ENCODE assay signal across 16 cellular contexts in the genomic region with DNA sequence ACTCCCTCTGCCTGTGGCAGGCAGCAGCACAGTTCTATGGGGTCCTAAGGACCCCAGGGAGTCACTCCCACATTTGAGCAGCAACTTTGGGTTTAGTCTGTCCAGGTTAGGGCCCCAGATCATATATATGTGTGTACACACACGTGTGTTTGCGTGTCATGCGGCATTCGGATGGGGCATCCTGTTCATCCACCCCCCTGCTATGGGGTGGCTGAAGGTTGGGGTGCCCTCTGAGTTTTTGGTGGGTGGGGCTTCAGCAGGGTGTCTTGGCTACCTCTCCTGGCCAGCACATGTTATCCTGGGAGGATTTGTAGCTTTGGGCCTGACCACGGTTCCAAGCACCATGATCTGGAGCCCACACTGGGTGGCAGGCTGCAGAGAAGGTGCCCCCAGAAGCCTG.
DNase-seq lines count a peak whose midpoint lies in the region; ATAC-seq, FAIRE-seq and TF ChIP-seq lines count a peak whose summit lies in the region.
"Had no signal": no experiment of that assay in that cellular context is flagged by ENCODE, and none has a peak within 500 bp of the region (broad histone marks: within the 10 kb centered on the region; RNA-seq: fewer than 3 reads in every experiment).

No MANE protein-coding gene starts in this region.

- no peaks in the 10 kb centered on the region for H3K9me3 ChIP-seq in CD4-positive, CD25-positive, alpha-beta regulatory T cell (ENCODE audit: control insufficient read depth in 2 of 2, low read length in 2 of 2)
- no peaks in the 10 kb centered on the region for H3K9me3 ChIP-seq in neural progenitor cell (ENCODE audit: low read depth)
- H3K9me3 ChIP-seq in right cardiac atrium (ENCODE audit: control insufficient read depth, low read length): no peaks in the 10 kb centered on the region
- H3K9me3 ChIP-seq: ovary, suprapubic skin had no signal

- intact Hi-C loops in right cardiac atrium (cut with DNase I): no loop called here

- DNase-seq in CD4-positive, CD25-positive, alpha-beta regulatory T cell: no peak
- no peak for DNase-seq in GM12892 (ENCODE audit: insufficient read length)
- DNase-seq in activated naive CD8-positive, alpha-beta T cell treated with anti-CD3 and anti-CD28 coated beads, Interleukin-2, amount 50 U/mL, for 24 hours: no peak
- DNase-seq in neural progenitor cell (ENCODE audit: low spot score): no peak
- DNase-seq in NCI-H1105 (lab: John Stamatoyannopoulos, UW): no peak
- DNase-seq in right cardiac atrium: no peak
- DNase-seq: activated CD4-positive, CD25-positive, alpha-beta regulatory T cell treated with anti-CD3 and anti-CD28 coated beads, Interleukin-2, amount 50 U/mL, for 72 hours; activated gamma-delta T cell treated with Interleukin-2 at 50 U/mL for 16 hours; central memory CD4-positive, alpha-beta T cell; NCI-H187; NCI-H510A treated with DMSO at 0.1 percent for 48 hours; ovary had no signal

- no peak for TF ChIP-seq CTCF in neural progenitor cell (IDR thresholded peaks at IDR 0.05)

- H3K36me3 Mint-ChIP-seq in CD4-positive, CD25-positive, alpha-beta regulatory T cell: no peaks in the 10 kb centered on the region
- H3K36me3 Mint-ChIP-seq in activated naive CD8-positive, alpha-beta T cell treated with anti-CD3 and anti-CD28 coated beads, Interleukin-2, amount 50 U/mL, for 24 hours (ENCODE audit: low read depth): no peaks in the 10 kb centered on the region
- H3K36me3 Mint-ChIP-seq in neural progenitor cell: no peaks in the 10 kb centered on the region
- H3K36me3 Mint-ChIP-seq: mesothelial cell of epicardium had no signal

- 90% methylated on average over 5 of the region's 5 CpGs for WGBS in right cardiac atrium

- H2AFZ ChIP-seq in neural progenitor cell (replicated peaks): no peak overlapping the region

- H3K79me2 ChIP-seq in neural progenitor cell (ENCODE audit: low read depth): peaks cover 6% of the 10 kb centered on the region

- H3K36me3 ChIP-seq in CD4-positive, CD25-positive, alpha-beta regulatory T cell (ENCODE audit: control insufficient read depth, insufficient read depth, low read length): no peaks in the 10 kb centered on the region
- H3K36me3 ChIP-seq in neural progenitor cell: no peaks in the 10 kb centered on the region
- H3K36me3 ChIP-seq: ovary, suprapubic skin had no signal

- ATAC-seq in CD4-positive, CD25-positive, alpha-beta regulatory T cell (ENCODE audit: low read depth in 2 of 2): no peak
- ATAC-seq in activated naive CD8-positive, alpha-beta T cell treated with anti-CD3 and anti-CD28 coated beads, Interleukin-2, amount 50 U/mL, for 24 hours: no peak
- ATAC-seq in right cardiac atrium (no peak), GM18505 (IDR thresholded peaks at IDR 0.05; ENCODE audit: unreplicated experiment) (no peak)

- H3F3A ChIP-seq in neural progenitor cell (ENCODE audit: low read depth): peaks cover 16% of the 10 kb centered on the region

- H3K27ac Mint-ChIP-seq in CD4-positive, CD25-positive, alpha-beta regulatory T cell: peak overlapping the region; percentile 96 to 99 (median 96)
- H3K27ac Mint-ChIP-seq in activated naive CD8-positive, alpha-beta T cell treated with anti-CD3 and anti-CD28 coated beads, Interleukin-2, amount 50 U/mL, for 24 hours: peak overlapping the region; percentile 93
- H3K27ac Mint-ChIP-seq in neural progenitor cell: peak overlapping the region; percentile 79
- H3K27ac Mint-ChIP-seq: mesothelial cell of epicardium had no signal

- no peak overlapping the region for H3K4me2 ChIP-seq in neural progenitor cell

- peak overlapping the region; percentile 19 for H3K4me3 ChIP-seq in CD4-positive, CD25-positive, alpha-beta regulatory T cell (ENCODE audit: low read depth, low read length)
- H3K4me3 ChIP-seq in neural progenitor cell: no peak overlapping the region
- no peak overlapping the region for H3K4me3 ChIP-seq in right cardiac atrium (ENCODE audit: low read length)
- H3K4me3 ChIP-seq: ovary, suprapubic skin had no signal

- TF ChIP-seq POLR2A in GM12892 (IDR thresholded peaks at IDR 0.05; ENCODE audit: low read depth, low read length) (no peak), GM18505 (IDR thresholded peaks at IDR 0.05; ENCODE audit: borderline replicate concordance, extremely low read depth, insufficient read depth, insufficient read length) (no peak)

- H3K27ac ChIP-seq in CD4-positive, CD25-positive, alpha-beta regulatory T cell (ENCODE audit: insufficient read depth, low read length, poor library complexity, severe bottlenecking): peak overlapping the region; percentile 90
- H3K27ac ChIP-seq in neural progenitor cell: no peak overlapping the region
- no peak overlapping the region for H3K27ac ChIP-seq in right cardiac atrium (ENCODE audit: low read length)
- H3K27ac ChIP-seq: ovary, suprapubic skin had no signal

- no peak overlapping the region for H3K9ac ChIP-seq in neural progenitor cell

- H3K4me1 ChIP-seq in CD4-positive, CD25-positive, alpha-beta regulatory T cell (ENCODE audit: control insufficient read depth, insufficient read depth, low read length, poor library complexity, severe bottlenecking): peaks cover 88% of the 10 kb centered on the region
- H3K4me1 ChIP-seq in neural progenitor cell: peaks cover 17% of the 10 kb centered on the region
- H3K4me1 ChIP-seq in right cardiac atrium (ENCODE audit: control insufficient read depth, insufficient read depth, low read length): no peaks in the 10 kb centered on the region

- peak; percentile 50 for FAIRE-seq in GM12892 (lab: Jason Lieb, UNC)
- FAIRE-seq: endothelial cell of umbilical vein had no signal

- H3K27me3 Mint-ChIP-seq in CD4-positive, CD25-positive, alpha-beta regulatory T cell: no peaks in the 10 kb centered on the region
- H3K27me3 Mint-ChIP-seq in activated naive CD8-positive, alpha-beta T cell treated with anti-CD3 and anti-CD28 coated beads, Interleukin-2, amount 50 U/mL, for 24 hours: no peaks in the 10 kb centered on the region
- peaks cover 34% of the 10 kb centered on the region for H3K27me3 Mint-ChIP-seq in neural progenitor cell (ENCODE audit: insufficient read depth, low read depth)

- H3K4me3 Mint-ChIP-seq in CD4-positive, CD25-positive, alpha-beta regulatory T cell: peak overlapping the region; percentile 89 to 97 (median 94)
- H3K4me3 Mint-ChIP-seq in activated naive CD8-positive, alpha-beta T cell treated with anti-CD3 and anti-CD28 coated beads, Interleukin-2, amount 50 U/mL, for 24 hours: no peak overlapping the region
- no peak overlapping the region for H3K4me3 Mint-ChIP-seq in neural progenitor cell
- H3K4me3 Mint-ChIP-seq: mesothelial cell of epicardium had no signal

- no peaks in the 10 kb centered on the region for H3K9me3 Mint-ChIP-seq in CD4-positive, CD25-positive, alpha-beta regulatory T cell
- no peaks in the 10 kb centered on the region for H3K9me3 Mint-ChIP-seq in activated naive CD8-positive, alpha-beta T cell treated with anti-CD3 and anti-CD28 coated beads, Interleukin-2, amount 50 U/mL, for 24 hours
- H3K9me3 Mint-ChIP-seq in neural progenitor cell: no peaks in the 10 kb centered on the region
- H3K9me3 Mint-ChIP-seq: mesothelial cell of epicardium had no signal

- peaks cover 34% of the 10 kb centered on the region for H4K20me1 ChIP-seq in neural progenitor cell (ENCODE audit: low read depth)

- no peaks in the 10 kb centered on the region for H3K27me3 ChIP-seq in CD4-positive, CD25-positive, alpha-beta regulatory T cell (ENCODE audit: control insufficient read depth, insufficient read depth, low read length)
- H3K27me3 ChIP-seq in neural progenitor cell: peaks cover 29% of the 10 kb centered on the region
- no peaks in the 10 kb centered on the region for H3K27me3 ChIP-seq in right cardiac atrium (ENCODE audit: control insufficient read depth, insufficient read depth)
- H3K27me3 ChIP-seq: ovary had no signal

- peaks cover 14 to 86% (median 56%) of the 10 kb centered on the region in 4 donors for H3K4me1 Mint-ChIP-seq in CD4-positive, CD25-positive, alpha-beta regulatory T cell
- peaks cover 86% of the 10 kb centered on the region for H3K4me1 Mint-ChIP-seq in activated naive CD8-positive, alpha-beta T cell treated with anti-CD3 and anti-CD28 coated beads, Interleukin-2, amount 50 U/mL, for 24 hours
- peaks cover 30% of the 10 kb centered on the region for H3K4me1 Mint-ChIP-seq in neural progenitor cell

Comparison
In these comparisons a context has a peak if more than half of its experiments do, and no peak if none do; other contexts are left out.
1. H3K4me3 Mint-ChIP-seq: peak in CD4-positive, CD25-positive, alpha-beta regulatory T cell (4 of 4); none in activated naive CD8-positive, alpha-beta T cell treated with anti-CD3 and anti-CD28 coated beads, Interleukin-2, amount 50 U/mL, for 24 hours (single experiment) and neural progenitor cell (single experiment).
2. Peak in every context shown above with its lines, with median percentiles within 50 percentile points of each other: H3K27ac Mint-ChIP-seq.